In the genomic region with DNA sequence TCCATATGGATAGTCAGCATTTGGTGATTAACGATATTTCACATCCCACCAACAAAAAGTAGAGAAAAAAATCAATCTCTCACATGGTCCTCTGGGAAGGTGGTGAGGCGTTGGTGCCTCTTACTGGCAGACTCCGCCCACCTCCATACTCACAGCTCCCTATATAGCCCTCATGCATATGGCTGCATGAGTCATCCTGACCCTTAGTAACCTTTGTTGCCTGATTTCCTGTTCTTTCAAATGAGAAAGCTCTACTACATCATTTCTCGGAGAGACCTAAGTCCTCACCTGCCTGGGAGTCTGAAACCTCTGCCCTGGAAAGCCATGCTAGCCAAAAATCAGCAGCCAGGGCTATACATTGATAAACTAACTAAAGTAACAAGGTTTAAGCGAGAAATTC, we compare ENCODE assay signal across 8 cellular contexts. TPM values are rescaled to one million over a fixed set of nuclear protein-coding genes. Genes with fewer than 3 reads are reported as not detected.
A peak's percentile ranks its signal among the peaks of the same experiment; 100 is the strongest.
DNase-seq lines count a peak whose midpoint lies in the region; ATAC-seq, FAIRE-seq and TF ChIP-seq lines count a peak whose summit lies in the region.

No MANE protein-coding gene starts in this region.

- no peak for FAIRE-seq in D721Med (lab: Jason Lieb, UNC)

- no peak overlapping the region for H3K27ac ChIP-seq in foreskin keratinocyte

- H3K27me3 Mint-ChIP-seq in activated CD4-positive, alpha-beta T cell treated with anti-CD3 and anti-CD28 coated beads, Interleukin-2, amount 10 ng/mL, durations not matched to agents 24 days and 14 days = no peaks in the 10 kb centered on the region
- peaks cover 34% of the 10 kb centered on the region for H3K27me3 Mint-ChIP-seq in stimulated activated memory B cell treated with anti-CD40 and anti-IgM and Interleukin-4, amounts not matched to agents 10 μg/mL and 1 μg/mL and 100 μg/mL, for 72 hours

- peak; percentile 94 for ATAC-seq in GM18499 (IDR thresholded peaks at IDR 0.05; ENCODE audit: insufficient read depth, unreplicated experiment)
- peak; percentile 53 for ATAC-seq in HG02678 (IDR thresholded peaks at IDR 0.05; ENCODE audit: unreplicated experiment)
- ATAC-seq in foreskin keratinocyte = peak; percentile 99
- ATAC-seq in stimulated activated memory B cell treated with anti-CD40 and anti-IgM and Interleukin-4, amounts not matched to agents 10 μg/mL and 1 μg/mL and 100 μg/mL, for 72 hours = no peak

- no peaks in the 10 kb centered on the region for H3K36me3 Mint-ChIP-seq in activated CD4-positive, alpha-beta T cell treated with anti-CD3 and anti-CD28 coated beads, Interleukin-2, amount 10 ng/mL, durations not matched to agents 24 days and 14 days (ENCODE audit: low read depth)
- no peaks in the 10 kb centered on the region for H3K36me3 Mint-ChIP-seq in stimulated activated memory B cell treated with anti-CD40 and anti-IgM and Interleukin-4, amounts not matched to agents 10 μg/mL and 1 μg/mL and 100 μg/mL, for 72 hours

- no peaks in the 10 kb centered on the region for H3K27me3 ChIP-seq in foreskin keratinocyte

- peaks cover 28% of the 10 kb centered on the region for H3K4me1 Mint-ChIP-seq in activated CD4-positive, alpha-beta T cell treated with anti-CD3 and anti-CD28 coated beads, Interleukin-2, amount 10 ng/mL, durations not matched to agents 24 days and 14 days
- H3K4me1 Mint-ChIP-seq in stimulated activated memory B cell treated with anti-CD40 and anti-IgM and Interleukin-4, amounts not matched to agents 10 μg/mL and 1 μg/mL and 100 μg/mL, for 72 hours = no peaks in the 10 kb centered on the region

- peaks cover 13% of the 10 kb centered on the region for H3K4me1 ChIP-seq in foreskin keratinocyte

- intact Hi-C loops in activated CD4-positive, alpha-beta T cell treated with anti-CD3 and anti-CD28 coated beads, Interleukin-2, amount 10 ng/mL, durations not matched to agents 24 days and 14 days (cut with micrococcal nuclease) = loop anchor here (1.0 to 10.0 kb wide), 4 partner anchors 30 to 284 kb away; partner anchors contain the start of genes ABCA1 and SLC44A1

- peak overlapping the region; percentile 48 for H3K4me3 Mint-ChIP-seq in activated CD4-positive, alpha-beta T cell treated with anti-CD3 and anti-CD28 coated beads, Interleukin-2, amount 10 ng/mL, durations not matched to agents 24 days and 14 days
- H3K4me3 Mint-ChIP-seq in stimulated activated memory B cell treated with anti-CD40 and anti-IgM and Interleukin-4, amounts not matched to agents 10 μg/mL and 1 μg/mL and 100 μg/mL, for 72 hours = no peak overlapping the region

- TF ChIP-seq CTCF in foreskin keratinocyte (conservative IDR thresholded peaks at IDR 0.05) (no peak), D721Med (IDR thresholded peaks at IDR 0.05; ENCODE audit: insufficient read depth, missing control alignments) (no peak)

- peak overlapping the region; percentile 75 for H3K27ac Mint-ChIP-seq in activated CD4-positive, alpha-beta T cell treated with anti-CD3 and anti-CD28 coated beads, Interleukin-2, amount 10 ng/mL, durations not matched to agents 24 days and 14 days
- no peak overlapping the region for H3K27ac Mint-ChIP-seq in stimulated activated memory B cell treated with anti-CD40 and anti-IgM and Interleukin-4, amounts not matched to agents 10 μg/mL and 1 μg/mL and 100 μg/mL, for 72 hours

- no peaks in the 10 kb centered on the region for H3K9me3 Mint-ChIP-seq in activated CD4-positive, alpha-beta T cell treated with anti-CD3 and anti-CD28 coated beads, Interleukin-2, amount 10 ng/mL, durations not matched to agents 24 days and 14 days
- no peaks in the 10 kb centered on the region for H3K9me3 Mint-ChIP-seq in stimulated activated memory B cell treated with anti-CD40 and anti-IgM and Interleukin-4, amounts not matched to agents 10 μg/mL and 1 μg/mL and 100 μg/mL, for 72 hours

- peak; percentile 24 for DNase-seq in NCI-H2171 (lab: John Stamatoyannopoulos, UW)
- peak; percentile 87 for DNase-seq in activated CD4-positive, alpha-beta T cell treated with anti-CD3 and anti-CD28 coated beads, Interleukin-2, amount 10 ng/mL, durations not matched to agents 24 days and 14 days
- DNase-seq in foreskin keratinocyte = peak; percentile 88 to 93
- peak; percentile 19 to 50 for DNase-seq in stimulated activated CD8-positive, alpha-beta memory T cell treated with anti-CD3 and anti-CD28 coated beads, Interleukin-15, amount 100 ng/mL, for 48 hours (ENCODE audit: low read depth in 2 of 2)
- DNase-seq in D721Med (ENCODE audit: insufficient read length, low spot score) = no peak

RNA-seq across cellular contexts. Expression of gene ABCA1, which starts 33.3 kb away (rescaled TPM):
- total RNA-seq in activated CD4-positive, alpha-beta T cell treated with anti-CD3 and anti-CD28 coated beads, Interleukin-2, amount 10 ng/mL, durations not matched to agents 24 days and 14 days = 0.31 and 0.56 TPM in 2 replicates
- total RNA-seq in foreskin keratinocyte = 24.3 and 24.5 TPM in 2 replicates
- polyA plus RNA-seq in foreskin keratinocyte = 2.2 and 2.6 TPM in 2 replicates

Comparison
In these comparisons a context has a peak if more than half of its experiments do, and no peak if none do; other contexts are left out.
1. RNA of gene ABCA1, which starts 33.3 kb away (total RNA-seq): 24.3 to 24.5 TPM in foreskin keratinocyte; 0.31 to 0.56 TPM in activated CD4-positive, alpha-beta T cell treated with anti-CD3 and anti-CD28 coated beads, Interleukin-2, amount 10 ng/mL, durations not matched to agents 24 days and 14 days; every median in the first group is over 10 times any median in the second.